In the genomic region with DNA sequence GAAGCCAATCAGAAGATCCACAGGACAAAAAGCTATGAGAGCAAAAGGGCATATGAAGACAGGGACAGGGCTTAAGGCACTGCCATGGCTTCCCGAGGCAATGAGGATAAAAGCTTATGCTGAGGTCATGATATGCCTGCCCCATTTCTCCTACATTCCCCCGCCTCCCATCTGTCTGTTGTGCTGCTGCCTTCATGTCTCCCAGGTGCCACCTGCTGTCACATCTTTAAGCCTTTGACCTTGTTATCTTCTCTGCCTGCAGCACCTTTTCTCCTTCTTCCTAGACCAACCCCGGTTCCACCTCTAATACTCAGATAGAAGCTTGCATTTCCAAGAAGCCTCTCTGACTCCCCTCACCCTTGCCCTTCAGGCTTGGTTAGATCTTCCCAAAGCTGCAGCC, we compare ENCODE assay signal across 1 cellular context.
TF ChIP-seq lines count a peak whose summit lies in the region.

No MANE protein-coding gene starts in this region.

TF ChIP-seq in WTC11, 78 proteins besides CTCF, POLR2A, EP300 and RAD21 (continued from another document):
- TF ChIP-seq, protein P1, sequence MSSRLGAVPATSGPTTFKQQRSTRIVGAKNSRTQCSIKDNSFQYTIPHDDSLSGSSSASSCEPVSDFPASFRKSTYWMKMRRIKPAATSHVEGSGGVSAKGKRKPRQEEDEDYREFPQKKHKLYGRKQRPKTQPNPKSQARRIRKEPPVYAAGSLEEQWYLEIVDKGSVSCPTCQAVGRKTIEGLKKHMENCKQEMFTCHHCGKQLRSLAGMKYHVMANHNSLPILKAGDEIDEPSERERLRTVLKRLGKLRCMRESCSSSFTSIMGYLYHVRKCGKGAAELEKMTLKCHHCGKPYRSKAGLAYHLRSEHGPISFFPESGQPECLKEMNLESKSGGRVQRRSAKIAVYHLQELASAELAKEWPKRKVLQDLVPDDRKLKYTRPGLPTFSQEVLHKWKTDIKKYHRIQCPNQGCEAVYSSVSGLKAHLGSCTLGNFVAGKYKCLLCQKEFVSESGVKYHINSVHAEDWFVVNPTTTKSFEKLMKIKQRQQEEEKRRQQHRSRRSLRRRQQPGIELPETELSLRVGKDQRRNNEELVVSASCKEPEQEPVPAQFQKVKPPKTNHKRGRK (CRISPR knock-in tag; IDR thresholded peaks at IDR 0.05; ENCODE audit: borderline replicate concordance) = no peak
- TF ChIP-seq, protein P2, sequence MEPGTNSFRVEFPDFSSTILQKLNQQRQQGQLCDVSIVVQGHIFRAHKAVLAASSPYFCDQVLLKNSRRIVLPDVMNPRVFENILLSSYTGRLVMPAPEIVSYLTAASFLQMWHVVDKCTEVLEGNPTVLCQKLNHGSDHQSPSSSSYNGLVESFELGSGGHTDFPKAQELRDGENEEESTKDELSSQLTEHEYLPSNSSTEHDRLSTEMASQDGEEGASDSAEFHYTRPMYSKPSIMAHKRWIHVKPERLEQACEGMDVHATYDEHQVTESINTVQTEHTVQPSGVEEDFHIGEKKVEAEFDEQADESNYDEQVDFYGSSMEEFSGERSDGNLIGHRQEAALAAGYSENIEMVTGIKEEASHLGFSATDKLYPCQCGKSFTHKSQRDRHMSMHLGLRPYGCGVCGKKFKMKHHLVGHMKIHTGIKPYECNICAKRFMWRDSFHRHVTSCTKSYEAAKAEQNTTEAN (CRISPR knock-in tag; IDR thresholded peaks at IDR 0.05) = no peak
- TF ChIP-seq NR2C2 (CRISPR knock-in tag; IDR thresholded peaks at IDR 0.05) = no peak
- TF ChIP-seq, protein P3, sequence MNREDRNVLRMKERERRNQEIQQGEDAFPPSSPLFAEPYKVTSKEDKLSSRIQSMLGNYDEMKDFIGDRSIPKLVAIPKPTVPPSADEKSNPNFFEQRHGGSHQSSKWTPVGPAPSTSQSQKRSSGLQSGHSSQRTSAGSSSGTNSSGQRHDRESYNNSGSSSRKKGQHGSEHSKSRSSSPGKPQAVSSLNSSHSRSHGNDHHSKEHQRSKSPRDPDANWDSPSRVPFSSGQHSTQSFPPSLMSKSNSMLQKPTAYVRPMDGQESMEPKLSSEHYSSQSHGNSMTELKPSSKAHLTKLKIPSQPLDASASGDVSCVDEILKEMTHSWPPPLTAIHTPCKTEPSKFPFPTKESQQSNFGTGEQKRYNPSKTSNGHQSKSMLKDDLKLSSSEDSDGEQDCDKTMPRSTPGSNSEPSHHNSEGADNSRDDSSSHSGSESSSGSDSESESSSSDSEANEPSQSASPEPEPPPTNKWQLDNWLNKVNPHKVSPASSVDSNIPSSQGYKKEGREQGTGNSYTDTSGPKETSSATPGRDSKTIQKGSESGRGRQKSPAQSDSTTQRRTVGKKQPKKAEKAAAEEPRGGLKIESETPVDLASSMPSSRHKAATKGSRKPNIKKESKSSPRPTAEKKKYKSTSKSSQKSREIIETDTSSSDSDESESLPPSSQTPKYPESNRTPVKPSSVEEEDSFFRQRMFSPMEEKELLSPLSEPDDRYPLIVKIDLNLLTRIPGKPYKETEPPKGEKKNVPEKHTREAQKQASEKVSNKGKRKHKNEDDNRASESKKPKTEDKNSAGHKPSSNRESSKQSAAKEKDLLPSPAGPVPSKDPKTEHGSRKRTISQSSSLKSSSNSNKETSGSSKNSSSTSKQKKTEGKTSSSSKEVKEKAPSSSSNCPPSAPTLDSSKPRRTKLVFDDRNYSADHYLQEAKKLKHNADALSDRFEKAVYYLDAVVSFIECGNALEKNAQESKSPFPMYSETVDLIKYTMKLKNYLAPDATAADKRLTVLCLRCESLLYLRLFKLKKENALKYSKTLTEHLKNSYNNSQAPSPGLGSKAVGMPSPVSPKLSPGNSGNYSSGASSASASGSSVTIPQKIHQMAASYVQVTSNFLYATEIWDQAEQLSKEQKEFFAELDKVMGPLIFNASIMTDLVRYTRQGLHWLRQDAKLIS (CRISPR knock-in tag; IDR thresholded peaks at IDR 0.05; ENCODE audit: borderline replicate concordance) = no peak
- TF ChIP-seq, protein P4, sequence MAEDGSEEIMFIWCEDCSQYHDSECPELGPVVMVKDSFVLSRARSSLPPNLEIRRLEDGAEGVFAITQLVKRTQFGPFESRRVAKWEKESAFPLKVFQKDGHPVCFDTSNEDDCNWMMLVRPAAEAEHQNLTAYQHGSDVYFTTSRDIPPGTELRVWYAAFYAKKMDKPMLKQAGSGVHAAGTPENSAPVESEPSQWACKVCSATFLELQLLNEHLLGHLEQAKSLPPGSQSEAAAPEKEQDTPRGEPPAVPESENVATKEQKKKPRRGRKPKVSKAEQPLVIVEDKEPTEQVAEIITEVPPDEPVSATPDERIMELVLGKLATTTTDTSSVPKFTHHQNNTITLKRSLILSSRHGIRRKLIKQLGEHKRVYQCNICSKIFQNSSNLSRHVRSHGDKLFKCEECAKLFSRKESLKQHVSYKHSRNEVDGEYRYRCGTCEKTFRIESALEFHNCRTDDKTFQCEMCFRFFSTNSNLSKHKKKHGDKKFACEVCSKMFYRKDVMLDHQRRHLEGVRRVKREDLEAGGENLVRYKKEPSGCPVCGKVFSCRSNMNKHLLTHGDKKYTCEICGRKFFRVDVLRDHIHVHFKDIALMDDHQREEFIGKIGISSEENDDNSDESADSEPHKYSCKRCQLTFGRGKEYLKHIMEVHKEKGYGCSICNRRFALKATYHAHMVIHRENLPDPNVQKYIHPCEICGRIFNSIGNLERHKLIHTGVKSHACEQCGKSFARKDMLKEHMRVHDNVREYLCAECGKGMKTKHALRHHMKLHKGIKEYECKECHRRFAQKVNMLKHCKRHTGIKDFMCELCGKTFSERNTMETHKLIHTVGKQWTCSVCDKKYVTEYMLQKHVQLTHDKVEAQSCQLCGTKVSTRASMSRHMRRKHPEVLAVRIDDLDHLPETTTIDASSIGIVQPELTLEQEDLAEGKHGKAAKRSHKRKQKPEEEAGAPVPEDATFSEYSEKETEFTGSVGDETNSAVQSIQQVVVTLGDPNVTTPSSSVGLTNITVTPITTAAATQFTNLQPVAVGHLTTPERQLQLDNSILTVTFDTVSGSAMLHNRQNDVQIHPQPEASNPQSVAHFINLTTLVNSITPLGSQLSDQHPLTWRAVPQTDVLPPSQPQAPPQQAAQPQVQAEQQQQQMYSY (CRISPR knock-in tag; IDR thresholded peaks at IDR 0.05) = no peak
- no peak for TF ChIP-seq NFE2L1 (CRISPR knock-in tag; IDR thresholded peaks at IDR 0.05)
TF ChIP-seq in WTC11: peak in this region for 0.
